8 cellular contexts compared by ENCODE assay signal in the genomic region with DNA sequence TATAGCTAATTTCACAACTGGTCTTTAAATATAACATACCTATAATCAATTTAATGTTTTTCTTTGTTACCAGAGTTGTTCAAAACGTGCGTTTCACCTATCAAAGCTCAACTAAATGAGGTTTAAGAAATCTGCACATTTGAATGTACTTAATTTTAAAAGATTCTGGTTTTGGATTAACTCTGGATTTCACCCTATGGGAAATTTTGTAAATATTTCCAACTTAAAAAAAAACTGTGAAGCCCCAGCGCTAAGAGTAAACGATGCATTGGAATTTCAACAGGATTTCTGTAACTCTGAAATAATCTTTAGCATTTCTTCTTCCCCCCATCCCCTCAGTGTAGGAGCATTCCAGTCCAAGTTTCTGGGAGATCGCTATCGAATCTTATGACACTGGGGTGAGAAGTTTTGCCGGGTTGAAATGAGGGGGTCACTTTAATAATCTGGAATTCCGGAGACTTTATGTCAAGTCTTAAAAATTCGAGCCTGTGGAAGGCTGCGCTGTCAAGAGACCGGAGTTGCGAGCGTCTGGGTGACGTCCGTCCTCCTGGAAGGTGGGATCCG. TPM values are rescaled to one million over a fixed set of nuclear protein-coding genes. Genes with fewer than 3 reads are reported as not detected.
A peak's percentile ranks its signal among the peaks of the same experiment; 100 is the strongest.
DNase-seq lines count a peak whose midpoint lies in the region; ATAC-seq, FAIRE-seq and TF ChIP-seq lines count a peak whose summit lies in the region.

No MANE protein-coding gene starts in this region.

- H3K27ac Mint-ChIP-seq in activated CD8-positive, alpha-beta T cell treated with anti-CD3 and anti-CD28 coated beads, Interleukin-2, amount 10 ng/mL, durations not matched to agents 7 days and 5 days = no peak overlapping the region
- H3K27ac Mint-ChIP-seq in stimulated activated effector memory CD8-positive, alpha-beta T cell treated with anti-CD3 and anti-CD28 coated beads, Interleukin-12 subunit alpha, Interleukin-12 subunit beta, amount 100 ng/mL, for 72 hours = peak overlapping the region; percentile 96

- TF ChIP-seq CTCF in HL-60 (IDR thresholded peaks at IDR 0.05; ENCODE audit: insufficient read depth, low read length) = no peak

- no peak for DNase-seq in HL-60 (ENCODE audit: low read depth in 1 of 2, low spot score in 1 of 2)
- no peak for DNase-seq in activated CD8-positive, alpha-beta T cell treated with anti-CD3 and anti-CD28 coated beads, Interleukin-2, amount 10 ng/mL, durations not matched to agents 7 days and 5 days
- DNase-seq in stimulated activated effector memory CD8-positive, alpha-beta T cell treated with anti-CD3 and anti-CD28 coated beads, Interleukin-12 subunit alpha, Interleukin-12 subunit beta, amount 100 ng/mL, for 72 hours (ENCODE audit: low spot score in 2 of 2) = no peak
- no peak for DNase-seq in NCI-H146 treated with DMSO at 0.1 percent for 48 hours (lab: John Stamatoyannopoulos, UW; ENCODE audit: unreplicated experiment)
- no peak for DNase-seq in SW 1271 (lab: John Stamatoyannopoulos, UW)
- DNase-seq in stimulated activated CD4-positive, alpha-beta T cell treated with anti-CD3 and anti-CD28 coated beads, Interleukin-4, amount 100 ng/mL, for 24 hours = no peak
- DNase-seq in RCC 7860 (ENCODE audit: low spot score) = no peak

- peak overlapping the region; percentile 88 for H3K4me3 Mint-ChIP-seq in activated CD8-positive, alpha-beta T cell treated with anti-CD3 and anti-CD28 coated beads, Interleukin-2, amount 10 ng/mL, durations not matched to agents 7 days and 5 days
- H3K4me3 Mint-ChIP-seq in stimulated activated effector memory CD8-positive, alpha-beta T cell treated with anti-CD3 and anti-CD28 coated beads, Interleukin-12 subunit alpha, Interleukin-12 subunit beta, amount 100 ng/mL, for 72 hours = peak overlapping the region; percentile 94

- CTCF ChIA-PET in activated CD8-positive, alpha-beta T cell treated with anti-CD3 and anti-CD28 coated beads, Interleukin-2, amount 10 ng/mL, durations not matched to agents 7 days and 5 days (lab: Charles Lee) = interaction anchor here (1.2 to 1.3 kb wide), 2 partner anchors 380 to 383 kb away, joined by 3 to 4 read pairs; no protein-coding TSS in a partner anchor

- H3K4me3 ChIP-seq in HL-60 (replicated peaks; ENCODE audit: insufficient read depth, low read length) (peak overlapping the region; percentile 86), iPS-11a (ENCODE audit: low read depth, low read length) (peak overlapping the region; percentile 88)

- POLR2A ChIA-PET in activated CD8-positive, alpha-beta T cell treated with anti-CD3 and anti-CD28 coated beads, Interleukin-2, amount 10 ng/mL, durations not matched to agents 7 days and 5 days (lab: Charles Lee) = no interaction called here

- no peaks in the 10 kb centered on the region for H3K27me3 ChIP-seq in HL-60 (ENCODE audit: insufficient read depth, poor library complexity, severe bottlenecking)

- no peaks in the 10 kb centered on the region for H3K9me3 Mint-ChIP-seq in activated CD8-positive, alpha-beta T cell treated with anti-CD3 and anti-CD28 coated beads, Interleukin-2, amount 10 ng/mL, durations not matched to agents 7 days and 5 days (ENCODE audit: insufficient read depth)
- no peaks in the 10 kb centered on the region for H3K9me3 Mint-ChIP-seq in stimulated activated effector memory CD8-positive, alpha-beta T cell treated with anti-CD3 and anti-CD28 coated beads, Interleukin-12 subunit alpha, Interleukin-12 subunit beta, amount 100 ng/mL, for 72 hours

- H3K4me1 Mint-ChIP-seq in activated CD8-positive, alpha-beta T cell treated with anti-CD3 and anti-CD28 coated beads, Interleukin-2, amount 10 ng/mL, durations not matched to agents 7 days and 5 days (ENCODE audit: low read depth) = peaks cover 23% of the 10 kb centered on the region
- H3K4me1 Mint-ChIP-seq in stimulated activated effector memory CD8-positive, alpha-beta T cell treated with anti-CD3 and anti-CD28 coated beads, Interleukin-12 subunit alpha, Interleukin-12 subunit beta, amount 100 ng/mL, for 72 hours = peaks cover 10% of the 10 kb centered on the region

- H3K27ac ChIP-seq in HL-60 (replicated peaks) = peak overlapping the region; percentile 85

- no peak for ATAC-seq in activated CD8-positive, alpha-beta T cell treated with anti-CD3 and anti-CD28 coated beads, Interleukin-2, amount 10 ng/mL, durations not matched to agents 7 days and 5 days
- no peak for ATAC-seq in stimulated activated effector memory CD8-positive, alpha-beta T cell treated with anti-CD3 and anti-CD28 coated beads, Interleukin-12 subunit alpha, Interleukin-12 subunit beta, amount 100 ng/mL, for 72 hours

- peaks cover under 1% of the 10 kb centered on the region for H3K36me3 Mint-ChIP-seq in activated CD8-positive, alpha-beta T cell treated with anti-CD3 and anti-CD28 coated beads, Interleukin-2, amount 10 ng/mL, durations not matched to agents 7 days and 5 days (ENCODE audit: low read depth)
- H3K36me3 Mint-ChIP-seq in stimulated activated effector memory CD8-positive, alpha-beta T cell treated with anti-CD3 and anti-CD28 coated beads, Interleukin-12 subunit alpha, Interleukin-12 subunit beta, amount 100 ng/mL, for 72 hours = peaks cover 19% of the 10 kb centered on the region

- FAIRE-seq in RCC 7860 (lab: Jason Lieb, UNC) = no peak

- H3K27me3 Mint-ChIP-seq in activated CD8-positive, alpha-beta T cell treated with anti-CD3 and anti-CD28 coated beads, Interleukin-2, amount 10 ng/mL, durations not matched to agents 7 days and 5 days (ENCODE audit: low read depth) = peaks cover 21% of the 10 kb centered on the region

RNA-seq across cellular contexts. Expression of a gene that starts 0.6 kb away (rescaled TPM):
- 10 to 100 TPM; 26.8 to 35.7 TPM for total RNA-seq in activated CD8-positive, alpha-beta T cell treated with anti-CD3 and anti-CD28 coated beads, Interleukin-2, amount 10 ng/mL, durations not matched to agents 7 days and 5 days
